In genomic region chr15:52427804-52428203, GRCh38 we compare ENCODE assay signal across 9 cellular contexts.
DNase-seq lines count a peak whose midpoint lies in the region; ATAC-seq lines count a peak whose summit lies in the region.
"Had no signal": no experiment of that assay in that cellular context is flagged by ENCODE, and none has a peak within 500 bp of the region (broad histone marks: within the 10 kb centered on the region; RNA-seq: fewer than 3 reads in every experiment).

No MANE protein-coding gene starts in this region.

- no peaks in the 10 kb centered on the region for H3K27me3 Mint-ChIP-seq in stimulated activated naive CD8-positive, alpha-beta T cell treated with anti-CD3 and anti-CD28 coated beads, Interleukin-15, amount 100 ng/mL, for 72 hours
- no peaks in the 10 kb centered on the region for H3K27me3 Mint-ChIP-seq in T-helper 17 cell

- H3K4me3 Mint-ChIP-seq in stimulated activated naive CD8-positive, alpha-beta T cell treated with anti-CD3 and anti-CD28 coated beads, Interleukin-15, amount 100 ng/mL, for 72 hours, result no peak overlapping the region
- H3K4me3 Mint-ChIP-seq in T-helper 17 cell, result no peak overlapping the region

- H3K9me3 ChIP-seq in T-helper 17 cell (ENCODE audit: control insufficient read depth, low read length, poor library complexity, severe bottlenecking), result no peaks in the 10 kb centered on the region

- no peak for DNase-seq in stimulated activated naive CD8-positive, alpha-beta T cell treated with anti-CD3 and anti-CD28 coated beads, Interleukin-15, Interleukin-2, amounts not matched to agents 100 U/mL and 50 U/mL, for 24 hours
- DNase-seq in stimulated activated naive CD8-positive, alpha-beta T cell treated with anti-CD3 and anti-CD28 coated beads, Interleukin-15, amount 100 ng/mL, for 72 hours, result no peak
- no peak for DNase-seq in T-helper 17 cell
- peak; percentile 68 for DNase-seq in hepatic stellate cell (ENCODE audit: low spot score)
- no peak for DNase-seq in hypothalamus (lab: John Stamatoyannopoulos, UW)
- DNase-seq in epidermal melanocyte (ENCODE audit: insufficient read length, low spot score), result no peak
- DNase-seq: NCI-H446 treated with DMSO at 0.1 percent for 48 hours had no signal

- H3K27ac Mint-ChIP-seq in stimulated activated naive CD8-positive, alpha-beta T cell treated with anti-CD3 and anti-CD28 coated beads, Interleukin-15, amount 100 ng/mL, for 72 hours, result no peak overlapping the region
- peak overlapping the region; percentile 29 for H3K27ac Mint-ChIP-seq in T-helper 17 cell

- peak; percentile 73 for ATAC-seq in stimulated activated naive CD8-positive, alpha-beta T cell treated with anti-CD3 and anti-CD28 coated beads, Interleukin-15, Interleukin-2, amounts not matched to agents 100 U/mL and 50 U/mL, for 24 hours
- ATAC-seq in stimulated activated naive CD8-positive, alpha-beta T cell treated with anti-CD3 and anti-CD28 coated beads, Interleukin-15, amount 100 ng/mL, for 72 hours, result no peak
- no peak for ATAC-seq in T-helper 17 cell
- no peak for ATAC-seq in GM18873 (IDR thresholded peaks at IDR 0.05; ENCODE audit: low FRiP score, unreplicated experiment)
- no peak for ATAC-seq in GM21390 (IDR thresholded peaks at IDR 0.05; ENCODE audit: unreplicated experiment)

- H3K36me3 Mint-ChIP-seq in T-helper 17 cell (ENCODE audit: low read depth), result peaks cover 7% of the 10 kb centered on the region

- no peaks in the 10 kb centered on the region for H3K9me3 Mint-ChIP-seq in stimulated activated naive CD8-positive, alpha-beta T cell treated with anti-CD3 and anti-CD28 coated beads, Interleukin-15, amount 100 ng/mL, for 72 hours

- no peaks in the 10 kb centered on the region for H3K4me1 Mint-ChIP-seq in stimulated activated naive CD8-positive, alpha-beta T cell treated with anti-CD3 and anti-CD28 coated beads, Interleukin-15, amount 100 ng/mL, for 72 hours
- peaks cover 8% of the 10 kb centered on the region for H3K4me1 Mint-ChIP-seq in T-helper 17 cell
